Comparison of ENCODE assay signal across 1 cellular context in the genomic region with DNA sequence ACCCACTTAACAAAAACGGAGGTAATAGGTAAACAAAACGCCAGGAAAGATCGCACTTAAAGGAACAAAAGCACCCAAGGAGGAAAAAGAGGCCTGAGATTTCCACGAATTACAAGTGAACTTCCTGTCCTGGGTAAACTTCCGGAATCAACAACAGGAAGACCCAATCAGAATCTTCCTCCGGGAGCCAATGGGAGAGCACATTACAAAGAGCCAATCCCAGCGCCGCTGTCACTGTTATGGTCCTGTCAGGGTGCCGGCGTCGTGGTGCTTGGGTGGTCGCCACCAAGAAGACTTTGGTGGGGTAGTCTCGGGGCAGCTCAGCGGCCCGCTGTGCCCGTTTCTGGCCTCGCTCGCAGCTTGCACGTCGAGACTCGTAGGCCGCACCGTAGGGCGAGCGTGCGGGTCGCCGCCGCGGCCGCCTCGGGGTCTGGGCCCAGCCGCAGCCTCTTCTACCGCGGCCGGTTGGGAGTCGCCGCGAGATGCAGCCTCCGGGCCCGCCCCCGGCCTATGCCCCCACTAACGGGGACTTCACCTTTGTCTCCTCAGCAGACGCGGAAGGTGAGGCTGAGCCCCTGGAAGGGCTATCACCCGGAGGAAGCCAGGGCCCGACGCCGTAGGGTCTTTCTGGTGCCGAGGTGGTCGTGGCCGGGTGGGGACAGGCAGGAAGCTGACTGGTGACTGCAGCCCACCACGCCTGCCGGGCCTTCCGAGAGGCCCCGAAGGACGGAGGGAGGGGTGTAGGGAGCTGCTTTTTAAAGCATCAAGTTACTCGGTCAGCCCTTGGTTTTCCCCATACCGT.
TF ChIP-seq lines count a peak whose summit lies in the region.

Gene YIPF4, plus strand, starts transcription at position 231 of the 802 bp plus-strand sequence. Its CDS starts 252 bp downstream, at position 483.

TF ChIP-seq in HepG2, 621 proteins besides CTCF, POLR2A, EP300 and RAD21 (continued from another document and continues in another):
- TF ChIP-seq, protein P1, sequence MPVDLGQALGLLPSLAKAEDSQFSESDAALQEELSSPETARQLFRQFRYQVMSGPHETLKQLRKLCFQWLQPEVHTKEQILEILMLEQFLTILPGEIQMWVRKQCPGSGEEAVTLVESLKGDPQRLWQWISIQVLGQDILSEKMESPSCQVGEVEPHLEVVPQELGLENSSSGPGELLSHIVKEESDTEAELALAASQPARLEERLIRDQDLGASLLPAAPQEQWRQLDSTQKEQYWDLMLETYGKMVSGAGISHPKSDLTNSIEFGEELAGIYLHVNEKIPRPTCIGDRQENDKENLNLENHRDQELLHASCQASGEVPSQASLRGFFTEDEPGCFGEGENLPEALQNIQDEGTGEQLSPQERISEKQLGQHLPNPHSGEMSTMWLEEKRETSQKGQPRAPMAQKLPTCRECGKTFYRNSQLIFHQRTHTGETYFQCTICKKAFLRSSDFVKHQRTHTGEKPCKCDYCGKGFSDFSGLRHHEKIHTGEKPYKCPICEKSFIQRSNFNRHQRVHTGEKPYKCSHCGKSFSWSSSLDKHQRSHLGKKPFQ (CRISPR knock-in tag; IDR thresholded peaks at IDR 0.05; ENCODE audit: insufficient replicate concordance): no peak
- TF ChIP-seq FOXM1 (CRISPR knock-in tag; IDR thresholded peaks at IDR 0.05) (no peak), NR3C1 (CRISPR knock-in tag; IDR thresholded peaks at IDR 0.05) (no peak), NONO (IDR thresholded peaks at IDR 0.05) (no peak), NONO (CRISPR knock-in tag; conservative IDR thresholded peaks at IDR 0.05) (peak; percentile 68), ZNF317 (CRISPR knock-in tag; IDR thresholded peaks at IDR 0.05) (no peak), HNRNPK (IDR thresholded peaks at IDR 0.05; ENCODE audit: low read depth, low read length, poor library complexity, severe bottlenecking) (no peak), KDM6A (CRISPR knock-in tag; IDR thresholded peaks at IDR 0.05; ENCODE audit: low read depth) (no peak), RELA (CRISPR knock-in tag; IDR thresholded peaks at IDR 0.05) (peak; percentile 90; the same call in 1 of the 2 replicates), SP140L (CRISPR knock-in tag; IDR thresholded peaks at IDR 0.05; ENCODE audit: borderline replicate concordance) (peak; percentile 62; the same call in 1 of the 2 replicates), SNAPC2 (CRISPR knock-in tag; IDR thresholded peaks at IDR 0.05) (peak; percentile 83; the same call in 1 of the 2 replicates), XRCC5 (optimal IDR thresholded peaks at IDR 0.05; ENCODE audit: low read length) (peak; percentile 86), DNMT3B (CRISPR knock-in tag; conservative IDR thresholded peaks at IDR 0.05) (peak; percentile 84; the same call in 1 of the 2 replicates), ZNF746 (CRISPR knock-in tag; IDR thresholded peaks at IDR 0.05) (peak; percentile 69; the same call in 1 of the 2 replicates), ZNF274 (CRISPR knock-in tag; IDR thresholded peaks at IDR 0.05) (peak; percentile 98), GLMP (CRISPR knock-in tag; IDR thresholded peaks at IDR 0.05; ENCODE audit: borderline replicate concordance) (no peak), SMAD3 (CRISPR knock-in tag; IDR thresholded peaks at IDR 0.05) (peak; percentile 95), FIP1L1 (IDR thresholded peaks at IDR 0.05; ENCODE audit: borderline replicate concordance, insufficient read depth, low read depth, low read length) (0 out of 2 replicates have a peak, but pooled peaks have one; percentile 21), GATAD2A (CRISPR knock-in tag; IDR thresholded peaks at IDR 0.05) (no peak; the same call in none of the 2 replicates), FOSL1 (CRISPR knock-in tag; IDR thresholded peaks at IDR 0.05; ENCODE audit: borderline replicate concordance) (no peak), KDM1A (CRISPR knock-in tag; IDR thresholded peaks at IDR 0.05) (no peak), KDM5A (IDR thresholded peaks at IDR 0.05; ENCODE audit: borderline replicate concordance, low read length) (peak; percentile 98), MTERF4 (CRISPR knock-in tag; IDR thresholded peaks at IDR 0.05) (peak; percentile 85), SMAD1 (CRISPR knock-in tag; IDR thresholded peaks at IDR 0.05; ENCODE audit: borderline replicate concordance, low read depth) (peak; percentile 60; the same call in 1 of the 2 replicates), SMARCE1 (IDR thresholded peaks at IDR 0.05; ENCODE audit: borderline replicate concordance) (no peak), CHD2 (IDR thresholded peaks at IDR 0.05; ENCODE audit: low read depth, low read length) (no peak; the same call in 1 of the 2 replicates), PRMT3 (CRISPR knock-in tag; IDR thresholded peaks at IDR 0.05; ENCODE audit: borderline replicate concordance, low read depth) (no peak; the same call in 1 of the 2 replicates), ZMYM3 (CRISPR knock-in tag; IDR thresholded peaks at IDR 0.05) (no peak), MNT (IDR thresholded peaks at IDR 0.05) (no peak), ELF1 (CRISPR knock-in tag; IDR thresholded peaks at IDR 0.05) (peak; percentile 90), CEBPB (IDR thresholded peaks at IDR 0.05; ENCODE audit: borderline replicate concordance, low read depth, low read length) (no peak), FOXK1 (CRISPR knock-in tag; IDR thresholded peaks at IDR 0.05; ENCODE audit: borderline replicate concordance, low read depth) (peak; percentile 100), ZNF652 (CRISPR knock-in tag; IDR thresholded peaks at IDR 0.05; ENCODE audit: borderline replicate concordance, low read depth) (no peak), REL (CRISPR knock-in tag; conservative IDR thresholded peaks at IDR 0.05) (no peak), ZBTB25 (CRISPR knock-in tag; IDR thresholded peaks at IDR 0.05) (peak; percentile 84), ZNF382 (CRISPR knock-in tag; IDR thresholded peaks at IDR 0.05; ENCODE audit: borderline replicate concordance) (no peak), HMG20A (CRISPR knock-in tag; IDR thresholded peaks at IDR 0.05; ENCODE audit: borderline replicate concordance) (no peak; the same call in 1 of the 2 replicates), BRD4 (CRISPR knock-in tag; IDR thresholded peaks at IDR 0.05) (peak; percentile 93), ZNF138 (CRISPR knock-in tag; IDR thresholded peaks at IDR 0.05; ENCODE audit: low read depth) (0 out of 2 replicates have a peak, but pooled peaks have one; percentile 39), KLF16 (CRISPR knock-in tag; IDR thresholded peaks at IDR 0.05) (peak in 1 of 2 experiments; percentile 80; a peak in 2 of 4 replicates), HOXD1 (CRISPR knock-in tag; IDR thresholded peaks at IDR 0.05) (peak; percentile 74; the same call in 1 of the 2 replicates)
- TF ChIP-seq, protein P2, sequence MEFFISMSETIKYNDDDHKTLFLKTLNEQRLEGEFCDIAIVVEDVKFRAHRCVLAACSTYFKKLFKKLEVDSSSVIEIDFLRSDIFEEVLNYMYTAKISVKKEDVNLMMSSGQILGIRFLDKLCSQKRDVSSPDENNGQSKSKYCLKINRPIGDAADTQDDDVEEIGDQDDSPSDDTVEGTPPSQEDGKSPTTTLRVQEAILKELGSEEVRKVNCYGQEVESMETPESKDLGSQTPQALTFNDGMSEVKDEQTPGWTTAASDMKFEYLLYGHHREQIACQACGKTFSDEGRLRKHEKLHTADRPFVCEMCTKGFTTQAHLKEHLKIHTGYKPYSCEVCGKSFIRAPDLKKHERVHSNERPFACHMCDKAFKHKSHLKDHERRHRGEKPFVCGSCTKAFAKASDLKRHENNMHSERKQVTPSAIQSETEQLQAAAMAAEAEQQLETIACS (CRISPR knock-in tag; IDR thresholded peaks at IDR 0.05): no peak
- TF ChIP-seq, protein P3, sequence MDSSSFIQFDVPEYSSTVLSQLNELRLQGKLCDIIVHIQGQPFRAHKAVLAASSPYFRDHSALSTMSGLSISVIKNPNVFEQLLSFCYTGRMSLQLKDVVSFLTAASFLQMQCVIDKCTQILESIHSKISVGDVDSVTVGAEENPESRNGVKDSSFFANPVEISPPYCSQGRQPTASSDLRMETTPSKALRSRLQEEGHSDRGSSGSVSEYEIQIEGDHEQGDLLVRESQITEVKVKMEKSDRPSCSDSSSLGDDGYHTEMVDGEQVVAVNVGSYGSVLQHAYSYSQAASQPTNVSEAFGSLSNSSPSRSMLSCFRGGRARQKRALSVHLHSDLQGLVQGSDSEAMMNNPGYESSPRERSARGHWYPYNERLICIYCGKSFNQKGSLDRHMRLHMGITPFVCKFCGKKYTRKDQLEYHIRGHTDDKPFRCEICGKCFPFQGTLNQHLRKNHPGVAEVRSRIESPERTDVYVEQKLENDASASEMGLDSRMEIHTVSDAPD (CRISPR knock-in tag; IDR thresholded peaks at IDR 0.05): peak; percentile 85
- TF ChIP-seq, protein P4, sequence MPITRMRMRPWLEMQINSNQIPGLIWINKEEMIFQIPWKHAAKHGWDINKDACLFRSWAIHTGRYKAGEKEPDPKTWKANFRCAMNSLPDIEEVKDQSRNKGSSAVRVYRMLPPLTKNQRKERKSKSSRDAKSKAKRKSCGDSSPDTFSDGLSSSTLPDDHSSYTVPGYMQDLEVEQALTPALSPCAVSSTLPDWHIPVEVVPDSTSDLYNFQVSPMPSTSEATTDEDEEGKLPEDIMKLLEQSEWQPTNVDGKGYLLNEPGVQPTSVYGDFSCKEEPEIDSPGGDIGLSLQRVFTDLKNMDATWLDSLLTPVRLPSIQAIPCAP (CRISPR knock-in tag; IDR thresholded peaks at IDR 0.05; ENCODE audit: low read depth): peak; percentile 68; the same call in 1 of the 2 replicates
- TF ChIP-seq, protein P5, sequence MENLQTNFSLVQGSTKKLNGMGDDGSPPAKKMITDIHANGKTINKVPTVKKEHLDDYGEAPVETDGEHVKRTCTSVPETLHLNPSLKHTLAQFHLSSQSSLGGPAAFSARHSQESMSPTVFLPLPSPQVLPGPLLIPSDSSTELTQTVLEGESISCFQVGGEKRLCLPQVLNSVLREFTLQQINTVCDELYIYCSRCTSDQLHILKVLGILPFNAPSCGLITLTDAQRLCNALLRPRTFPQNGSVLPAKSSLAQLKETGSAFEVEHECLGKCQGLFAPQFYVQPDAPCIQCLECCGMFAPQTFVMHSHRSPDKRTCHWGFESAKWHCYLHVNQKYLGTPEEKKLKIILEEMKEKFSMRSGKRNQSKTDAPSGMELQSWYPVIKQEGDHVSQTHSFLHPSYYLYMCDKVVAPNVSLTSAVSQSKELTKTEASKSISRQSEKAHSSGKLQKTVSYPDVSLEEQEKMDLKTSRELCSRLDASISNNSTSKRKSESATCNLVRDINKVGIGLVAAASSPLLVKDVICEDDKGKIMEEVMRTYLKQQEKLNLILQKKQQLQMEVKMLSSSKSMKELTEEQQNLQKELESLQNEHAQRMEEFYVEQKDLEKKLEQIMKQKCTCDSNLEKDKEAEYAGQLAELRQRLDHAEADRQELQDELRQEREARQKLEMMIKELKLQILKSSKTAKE (CRISPR knock-in tag; IDR thresholded peaks at IDR 0.05; ENCODE audit: borderline replicate concordance): no peak
- TF ChIP-seq, protein P6, sequence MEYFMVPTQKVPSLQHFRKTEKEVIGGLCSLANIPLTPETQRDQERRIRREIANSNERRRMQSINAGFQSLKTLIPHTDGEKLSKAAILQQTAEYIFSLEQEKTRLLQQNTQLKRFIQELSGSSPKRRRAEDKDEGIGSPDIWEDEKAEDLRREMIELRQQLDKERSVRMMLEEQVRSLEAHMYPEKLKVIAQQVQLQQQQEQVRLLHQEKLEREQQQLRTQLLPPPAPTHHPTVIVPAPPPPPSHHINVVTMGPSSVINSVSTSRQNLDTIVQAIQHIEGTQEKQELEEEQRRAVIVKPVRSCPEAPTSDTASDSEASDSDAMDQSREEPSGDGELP (IDR thresholded peaks at IDR 0.05; ENCODE audit: borderline replicate concordance, low read depth): no peak; the same call in 1 of the 2 replicates
- TF ChIP-seq, protein P7, sequence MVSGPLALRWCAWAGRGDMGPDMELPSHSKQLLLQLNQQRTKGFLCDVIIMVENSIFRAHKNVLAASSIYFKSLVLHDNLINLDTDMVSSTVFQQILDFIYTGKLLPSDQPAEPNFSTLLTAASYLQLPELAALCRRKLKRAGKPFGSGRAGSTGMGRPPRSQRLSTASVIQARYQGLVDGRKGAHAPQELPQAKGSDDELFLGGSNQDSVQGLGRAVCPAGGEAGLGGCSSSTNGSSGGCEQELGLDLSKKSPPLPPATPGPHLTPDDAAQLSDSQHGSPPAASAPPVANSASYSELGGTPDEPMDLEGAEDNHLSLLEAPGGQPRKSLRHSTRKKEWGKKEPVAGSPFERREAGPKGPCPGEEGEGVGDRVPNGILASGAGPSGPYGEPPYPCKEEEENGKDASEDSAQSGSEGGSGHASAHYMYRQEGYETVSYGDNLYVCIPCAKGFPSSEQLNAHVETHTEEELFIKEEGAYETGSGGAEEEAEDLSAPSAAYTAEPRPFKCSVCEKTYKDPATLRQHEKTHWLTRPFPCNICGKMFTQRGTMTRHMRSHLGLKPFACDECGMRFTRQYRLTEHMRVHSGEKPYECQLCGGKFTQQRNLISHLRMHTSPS (CRISPR knock-in tag; IDR thresholded peaks at IDR 0.05; ENCODE audit: low read depth): no peak
